ENCODE assay signal across 28 cellular contexts in the genomic region with DNA sequence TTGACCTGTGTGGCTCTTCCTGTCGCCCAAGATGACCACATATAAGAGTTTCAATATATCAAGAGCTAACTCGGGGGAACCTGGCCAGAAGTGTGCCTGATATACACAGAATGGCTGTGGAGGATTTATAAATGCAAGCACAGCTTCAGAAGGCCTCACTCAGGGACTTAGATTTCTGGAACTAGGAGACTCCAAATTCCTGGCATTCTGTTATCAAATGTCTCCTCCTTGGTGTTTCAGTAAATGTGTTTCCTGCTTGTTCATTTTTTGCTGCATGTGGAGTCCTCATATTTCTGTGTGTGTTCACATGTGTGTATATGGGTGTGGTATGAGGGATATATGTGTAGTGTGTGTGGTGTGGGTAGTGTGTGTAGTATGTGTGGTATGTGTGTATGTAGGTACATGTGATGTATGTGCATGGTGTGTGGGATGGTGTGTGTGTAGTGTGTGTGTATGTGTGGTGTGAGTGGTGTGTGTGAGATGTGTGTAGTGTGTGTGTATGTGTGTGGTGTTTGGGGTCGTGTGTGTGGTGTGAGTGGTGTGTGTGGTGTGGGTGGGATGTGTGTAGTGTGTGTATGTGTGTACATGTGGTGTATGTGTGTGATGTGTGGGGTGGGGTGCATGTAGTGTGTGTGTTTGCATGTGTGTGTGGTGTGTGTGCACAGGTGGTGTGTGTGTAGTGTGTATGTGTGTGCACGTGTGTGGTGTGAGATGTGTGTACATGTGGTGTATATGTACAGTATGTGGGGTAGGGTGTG. TPM values are rescaled to one million over a fixed set of nuclear protein-coding genes. Genes with fewer than 3 reads are reported as not detected.
DNase-seq lines count a peak whose midpoint lies in the region; ATAC-seq, FAIRE-seq and TF ChIP-seq lines count a peak whose summit lies in the region.
"Had no signal": no experiment of that assay in that cellular context is flagged by ENCODE, and none has a peak within 500 bp of the region (broad histone marks: within the 10 kb centered on the region; RNA-seq: fewer than 3 reads in every experiment).

No MANE protein-coding gene starts in this region.

- no peaks in the 10 kb centered on the region for H3K36me3 Mint-ChIP-seq in neural progenitor cell
- H3K36me3 Mint-ChIP-seq in activated CD4-positive, alpha-beta T cell treated with anti-CD3 and anti-CD28 coated beads, Interleukin-2, amount 10 ng/mL, durations not matched to agents 7 days and 5 days (ENCODE audit: low read depth): no peaks in the 10 kb centered on the region
- peaks cover 12% of the 10 kb centered on the region for H3K36me3 Mint-ChIP-seq in T-helper 17 cell (ENCODE audit: low read depth)
- H3K36me3 Mint-ChIP-seq: activated naive CD4-positive, alpha-beta T cell treated with anti-CD3 and anti-CD28 coated beads, Interleukin-2, amount 50 U/mL, for 72 hours; stimulated activated effector memory CD8-positive, alpha-beta T cell treated with anti-CD3 and anti-CD28 coated beads, Interleukin-12 subunit alpha, Interleukin-12 subunit beta, amount 100 ng/mL, for 72 hours had no signal

- H3K4me2 ChIP-seq in K562 (ENCODE audit: insufficient read depth, low read length) (no peak overlapping the region), neural progenitor cell (no peak overlapping the region)

- POLR2A ChIA-PET in HEK293 (lab: Yijun Ruan, JAX) (no interaction called here), K562 (lab: Yijun Ruan, JAX) (no interaction called here)
- POLR2A ChIA-PET in activated CD4-positive, alpha-beta T cell treated with anti-CD3 and anti-CD28 coated beads, Interleukin-2, amount 10 ng/mL, durations not matched to agents 7 days and 5 days (lab: Charles Lee): no interaction called here

- H3K4me1 Mint-ChIP-seq in neural progenitor cell (no peaks in the 10 kb centered on the region), T-helper 17 cell (peaks cover 18% of the 10 kb centered on the region)
- peaks cover 10% of the 10 kb centered on the region for H3K4me1 Mint-ChIP-seq in activated CD4-positive, alpha-beta T cell treated with anti-CD3 and anti-CD28 coated beads, Interleukin-2, amount 10 ng/mL, durations not matched to agents 7 days and 5 days

- no peak overlapping the region for H3K9ac ChIP-seq in K562 (ENCODE audit: insufficient read depth in 1 of 2, low read depth in 2 of 2, low read length in 2 of 2)
- H3K9ac ChIP-seq in neural progenitor cell: no peak overlapping the region
- H3K9ac ChIP-seq: GM23248 had no signal

- H3K79me2 ChIP-seq in K562 (ENCODE audit: control insufficient read depth, insufficient read depth, low read length) (no peaks in the 10 kb centered on the region), neural progenitor cell (ENCODE audit: low read depth) (no peaks in the 10 kb centered on the region)

- TF ChIP-seq POLR2A in K562 (conservative IDR thresholded peaks at IDR 0.05): no peak

- TF ChIP-seq EP300 in K562 (IDR thresholded peaks at IDR 0.05; ENCODE audit: low read length): no peak

- peak; percentile 67 for FAIRE-seq in K562 (lab: Jason Lieb, UNC)
- FAIRE-seq: TTC549 had no signal

- H4K20me1 ChIP-seq in K562 (replicated peaks; ENCODE audit: control insufficient read depth, insufficient read depth, low read length) (peaks cover 4% of the 10 kb centered on the region), neural progenitor cell (ENCODE audit: low read depth) (no peaks in the 10 kb centered on the region)

- H3F3A ChIP-seq in neural progenitor cell (ENCODE audit: low read depth): no peaks in the 10 kb centered on the region

- CTCF ChIA-PET in HEK293 (lab: Yijun Ruan, JAX) (interaction anchor here (0.6 to 2.9 kb wide), 2 partner anchors 9 to 273 kb away, joined by 3 to 22 read pairs; no protein-coding TSS in a partner anchor), K562 (lab: Yijun Ruan, JAX; ENCODE audit: low intra/inter-chr PET ratio) (no interaction called here)
- CTCF ChIA-PET in activated CD4-positive, alpha-beta T cell treated with anti-CD3 and anti-CD28 coated beads, Interleukin-2, amount 10 ng/mL, durations not matched to agents 7 days and 5 days (lab: Charles Lee): interaction anchor here (1.1 kb wide), 1 partner anchor 26 kb away, joined by 3 read pairs; no protein-coding TSS in a partner anchor

- 1% methylated on average over 4 of the region's 4 CpGs for WGBS in K562 (ENCODE audit: insufficient coverage, low coverage, missing lambda C conversion rate)

- no peak overlapping the region for H3K27ac ChIP-seq in HEK293 (ENCODE audit: extremely low read depth, low read depth, low read length)
- no peak overlapping the region; the same call in 2 of the 3 replicates for H3K27ac ChIP-seq in K562 (ENCODE audit: extremely low read depth, low read depth, low read length)
- H3K27ac ChIP-seq in neural progenitor cell: no peak overlapping the region
- H3K27ac ChIP-seq: SJCRH30 had no signal

- peaks cover 8% of the 10 kb centered on the region for H3K27me3 Mint-ChIP-seq in neural progenitor cell (ENCODE audit: insufficient read depth, low read depth)
- H3K27me3 Mint-ChIP-seq in activated CD4-positive, alpha-beta T cell treated with anti-CD3 and anti-CD28 coated beads, Interleukin-2, amount 10 ng/mL, durations not matched to agents 7 days and 5 days: peaks cover 15% of the 10 kb centered on the region
- H3K27me3 Mint-ChIP-seq in T-helper 17 cell: peaks cover 73% of the 10 kb centered on the region

- no peak for TF ChIP-seq RAD21 in K562 (CRISPR knock-in tag; conservative IDR thresholded peaks at IDR 0.05 in 1 of 2, IDR thresholded peaks at IDR 0.05 in 1 of 2)

- BruUV-seq in K562 (replicated peaks; lab: Mats Ljungman, UMichigan): no TSS peak

- H3K4me3 Mint-ChIP-seq in neural progenitor cell (no peak overlapping the region), T-helper 17 cell (no peak overlapping the region)
- H3K4me3 Mint-ChIP-seq in activated CD4-positive, alpha-beta T cell treated with anti-CD3 and anti-CD28 coated beads, Interleukin-2, amount 10 ng/mL, durations not matched to agents 7 days and 5 days: no peak overlapping the region
- H3K4me3 Mint-ChIP-seq: activated CD8-positive, alpha-beta T cell treated with anti-CD3 and anti-CD28 coated beads for 36 hours; stimulated activated effector memory CD8-positive, alpha-beta T cell treated with anti-CD3 and anti-CD28 coated beads, Interleukin-12 subunit alpha, Interleukin-12 subunit beta, amount 100 ng/mL, for 72 hours had no signal

- DNase-seq in AG10803 (ENCODE audit: low read depth) (peak; percentile 21), K562 (ENCODE audit: extremely low read depth in 1 of 4, low spot score in 3 of 4) (no peak), neural progenitor cell (ENCODE audit: low spot score) (no peak), T-helper 17 cell (no peak)
- no peak for DNase-seq in activated T-cell treated with anti-CD3 and anti-CD28 coated beads, Interleukin-2, amount 50 U/mL, for 48 hours
- no peak for DNase-seq in activated CD4-positive, alpha-beta T cell treated with anti-CD3 and anti-CD28 coated beads, Interleukin-2, amount 10 ng/mL, durations not matched to agents 7 days and 5 days
- DNase-seq: activated CD4-positive, alpha-beta T cell treated with anti-CD3 and anti-CD28 coated beads for 1 hour; activated CD8-positive, alpha-beta T cell treated with anti-CD3 and anti-CD28 coated beads for 36 hours; DMS79; GF-D8; GM23248; mesenchymal stem cell; NCI-H1092; NCI-H187; NCI-H2171 treated with DMSO at 0.1 percent for 48 hours; NCI-H526; SJCRH30; stimulated activated CD4-positive, alpha-beta T cell treated with anti-CD3 and anti-CD28 coated beads, Interleukin-12 subunit alpha, Interleukin-12 subunit beta, amount 100 ng/mL, for 4 hours; stimulated activated CD4-positive, alpha-beta T cell treated with anti-CD3 and anti-CD28 coated beads, Interleukin-4, amount 100 ng/mL, for 24 hours; upper lobe of left lung had no signal

- H3K9me3 ChIP-seq in HEK293 (ENCODE audit: control insufficient read depth, insufficient read depth, low read depth, low read length): no peaks in the 10 kb centered on the region
- H3K9me3 ChIP-seq in K562 (replicated peaks; ENCODE audit: control insufficient read depth, insufficient read depth, low read depth, low read length): no peaks in the 10 kb centered on the region
- H3K9me3 ChIP-seq in neural progenitor cell (ENCODE audit: low read depth): no peaks in the 10 kb centered on the region
- H3K9me3 ChIP-seq in T-helper 17 cell (ENCODE audit: control insufficient read depth, low read length, poor library complexity, severe bottlenecking): no peaks in the 10 kb centered on the region
- H3K9me3 ChIP-seq: left lung, SJCRH30, upper lobe of left lung had no signal

- H3K27me3 ChIP-seq in K562 (ENCODE audit: control insufficient read depth in 2 of 2, insufficient read depth in 2 of 2, low read length in 2 of 2) (peaks cover 0 to 41% of the 10 kb centered on the region in 2 experiments; a peak in 4 of 5 replicates), neural progenitor cell (peaks cover 6% of the 10 kb centered on the region)
- H3K27me3 ChIP-seq: upper lobe of left lung had no signal

- no peak overlapping the region for H2AFZ ChIP-seq in K562 (ENCODE audit: low read depth, low read length)
- H2AFZ ChIP-seq in neural progenitor cell (replicated peaks): no peak overlapping the region
- H2AFZ ChIP-seq: GM23248 had no signal

- in situ Hi-C loops in K562 (cut with MboI): no loop called here

- H3K36me3 ChIP-seq in HEK293 (ENCODE audit: control insufficient read depth in 2 of 2, insufficient read depth in 1 of 2, low read length in 2 of 2): no peaks in the 10 kb centered on the region
- H3K36me3 ChIP-seq in K562 (ENCODE audit: control insufficient read depth, insufficient read depth, low read length): no peaks in the 10 kb centered on the region
- no peaks in the 10 kb centered on the region for H3K36me3 ChIP-seq in neural progenitor cell
- H3K36me3 ChIP-seq: left lung, SJCRH30, upper lobe of left lung had no signal

- H3K4me1 ChIP-seq in HEK293 (ENCODE audit: control insufficient read depth, insufficient read depth, low read length): no peaks in the 10 kb centered on the region
- no peaks in the 10 kb centered on the region for H3K4me1 ChIP-seq in K562 (replicated peaks in 1 of 2; ENCODE audit: control insufficient read depth in 2 of 2, insufficient read depth in 2 of 2, low read length in 2 of 2)
- no peaks in the 10 kb centered on the region for H3K4me1 ChIP-seq in neural progenitor cell

- TF ChIP-seq CTCF in AG10803 (conservative IDR thresholded peaks at IDR 0.05; ENCODE audit: low read length) (no peak), HEK293 (tag by site-specific recombination; IDR thresholded peaks at IDR 0.05) (no peak), K562 (IDR thresholded peaks at IDR 0.05 in 2 of 3, conservative IDR thresholded peaks at IDR 0.05 in 1 of 3; ENCODE audit: insufficient read depth in 2 of 3, low read depth in 1 of 3, low read length in 3 of 3) (no peak), neural progenitor cell (IDR thresholded peaks at IDR 0.05) (no peak)

- no peaks in the 10 kb centered on the region for H3K9me3 Mint-ChIP-seq in neural progenitor cell
- H3K9me3 Mint-ChIP-seq in activated CD4-positive, alpha-beta T cell treated with anti-CD3 and anti-CD28 coated beads, Interleukin-2, amount 10 ng/mL, durations not matched to agents 7 days and 5 days: no peaks in the 10 kb centered on the region
- H3K9me3 Mint-ChIP-seq: activated CD8-positive, alpha-beta T cell treated with anti-CD3 and anti-CD28 coated beads for 36 hours; activated naive CD4-positive, alpha-beta T cell treated with anti-CD3 and anti-CD28 coated beads, Interleukin-2, amount 50 U/mL, for 72 hours; stimulated activated effector memory CD8-positive, alpha-beta T cell treated with anti-CD3 and anti-CD28 coated beads, Interleukin-12 subunit alpha, Interleukin-12 subunit beta, amount 100 ng/mL, for 72 hours had no signal

- H3K4me3 ChIP-seq in AG10803 (ENCODE audit: low read length): no peak overlapping the region
- no peak overlapping the region for H3K4me3 ChIP-seq in HEK293 (ENCODE audit: low read depth, low read length)
- no peak overlapping the region for H3K4me3 ChIP-seq in K562
- H3K4me3 ChIP-seq in neural progenitor cell: no peak overlapping the region
- H3K4me3 ChIP-seq: dorsolateral prefrontal cortex, GM23248, left lung, SJCRH30, upper lobe of left lung had no signal

- H3K27ac Mint-ChIP-seq in neural progenitor cell: peak overlapping the region; percentile 2
- no peak overlapping the region for H3K27ac Mint-ChIP-seq in activated CD4-positive, alpha-beta T cell treated with anti-CD3 and anti-CD28 coated beads, Interleukin-2, amount 10 ng/mL, durations not matched to agents 7 days and 5 days
- no peak overlapping the region for H3K27ac Mint-ChIP-seq in T-helper 17 cell
- H3K27ac Mint-ChIP-seq: activated CD8-positive, alpha-beta T cell treated with anti-CD3 and anti-CD28 coated beads for 36 hours; activated naive CD4-positive, alpha-beta T cell treated with anti-CD3 and anti-CD28 coated beads, Interleukin-2, amount 50 U/mL, for 72 hours; stimulated activated effector memory CD8-positive, alpha-beta T cell treated with anti-CD3 and anti-CD28 coated beads, Interleukin-12 subunit alpha, Interleukin-12 subunit beta, amount 100 ng/mL, for 72 hours had no signal

- H3K9me1 ChIP-seq in K562 (ENCODE audit: control insufficient read depth, insufficient read depth, low read length): no peaks in the 10 kb centered on the region

- intact Hi-C loops in K562 (cut with micrococcal nuclease): no loop called here

- no peak for ATAC-seq in K562
- no peak for ATAC-seq in T-helper 17 cell

RNA-seq across cellular contexts. Expression of a gene that starts 1.0 kb away (rescaled TPM):
- total RNA-seq in K562 (2011; cell fraction: chromatin; rRNA removed; ENCODE audit: low replicate concordance): not detected in 2 replicates
- not detected in 2 replicates for total RNA-seq in K562 (2011; cell fraction: nucleolus; rRNA removed)
- not detected in 2 replicates for total RNA-seq in K562 (2011; cell fraction: nucleoplasm; rRNA removed)
- total RNA-seq in K562 (2014; rRNA removed) (not detected in 2 replicates), K562 (2014; rRNA removed; fragmentation: Illumina TruSeq; extraction: Trizol) (not detected in 2 replicates), K562 (2015; rRNA removed; fragmentation: Illumina TruSeq; extraction: Trizol) (not detected in 2 replicates), K562 (2021) (not detected in 2 replicates), neural progenitor cell (ENCODE audit: low replicate concordance) (not detected in 2 replicates), T-helper 17 cell (not detected)
- polyA plus RNA-seq in K562 (2011; rRNA removed) (not detected in 2 replicates), K562 (2014; fragmentation: Illumina TruSeq; extraction: Trizol) (not detected in 2 replicates), K562 (2014; fragmentation: Nextera tagmentation; extraction: Ambion mirVana) (not detected), K562 (2014; rRNA removed) (not detected in 2 replicates)
- polyA plus RNA-seq in K562 (2011; cell fraction: cytosol; rRNA removed): not detected in 2 replicates
- not detected in 2 replicates for polyA plus RNA-seq in K562 (2011; cell fraction: nucleus; rRNA removed)
- not detected in 2 replicates for polyA plus RNA-seq in K562 (2012)
- polyA minus RNA-seq in K562 (2011; rRNA and poly(A)+ RNA removed): not detected in 2 replicates
- not detected in 2 replicates for polyA minus RNA-seq in K562 (2011; cell fraction: cytosol; rRNA and poly(A)+ RNA removed)
- not detected in 2 replicates for polyA minus RNA-seq in K562 (2011; cell fraction: nucleus; rRNA and poly(A)+ RNA removed)
- not detected for total RNA-seq in activated CD4-positive, alpha-beta T cell treated with anti-CD3 and anti-CD28 coated beads, Interleukin-2, amount 10 ng/mL, durations not matched to agents 7 days and 5 days
- total RNA-seq: activated CD8-positive, alpha-beta T cell treated with anti-CD3 and anti-CD28 coated beads for 36 hours; activated naive CD4-positive, alpha-beta T cell treated with anti-CD3 and anti-CD28 coated beads, Interleukin-2, amount 50 U/mL, for 72 hours; dorsolateral prefrontal cortex; GM23248; osteocyte; SJCRH30; subcutaneous adipose tissue had no signal
- polyA plus RNA-seq: GM23248 had no signal

RNA-seq across cellular contexts. Expression of a gene that starts 22.4 kb away (rescaled TPM):
- total RNA-seq in K562 (2011; cell fraction: chromatin; rRNA removed; ENCODE audit: low replicate concordance): 0.39 TPM in 1 of 2 replicates, not detected in the other
- total RNA-seq in K562 (2011; cell fraction: nucleolus; rRNA removed): 0.33 TPM in 1 of 2 replicates, not detected in the other
- total RNA-seq in K562 (2011; cell fraction: nucleoplasm; rRNA removed): not detected in 2 replicates
- total RNA-seq in K562 (2014; rRNA removed) (not detected in 2 replicates), K562 (2014; rRNA removed; fragmentation: Illumina TruSeq; extraction: Trizol) (not detected in 2 replicates), K562 (2015; rRNA removed; fragmentation: Illumina TruSeq; extraction: Trizol) (0.23 TPM in 1 of 2 replicates, not detected in the other), K562 (2021) (not detected in 2 replicates), neural progenitor cell (ENCODE audit: low replicate concordance) (not detected in 2 replicates), T-helper 17 cell (1 to 10 TPM in 1 of 2 donors, under 1 TPM in 1; 0.37 to 1.2 TPM)
- polyA plus RNA-seq in K562 (2011; rRNA removed) (0.04 TPM in 1 of 2 replicates, not detected in the other), K562 (2014; fragmentation: Illumina TruSeq; extraction: Trizol) (0.07 TPM in 1 of 2 replicates, not detected in the other), K562 (2014; fragmentation: Nextera tagmentation; extraction: Ambion mirVana) (not detected), K562 (2014; rRNA removed) (0.16 TPM in 1 of 2 replicates, not detected in the other)
- 0.03 TPM in 1 of 2 replicates, not detected in the other for polyA plus RNA-seq in K562 (2011; cell fraction: cytosol; rRNA removed)
- polyA plus RNA-seq in K562 (2011; cell fraction: nucleus; rRNA removed): not detected in 2 replicates
- 0.09 and 0.24 TPM in 2 replicates for polyA plus RNA-seq in K562 (2012)
- polyA minus RNA-seq in K562 (2011; rRNA and poly(A)+ RNA removed): not detected in 2 replicates
- polyA minus RNA-seq in K562 (2011; cell fraction: cytosol; rRNA and poly(A)+ RNA removed): not detected in 2 replicates
- 0.13 TPM in 1 of 2 replicates, not detected in the other for polyA minus RNA-seq in K562 (2011; cell fraction: nucleus; rRNA and poly(A)+ RNA removed)
- total RNA-seq in activated CD4-positive, alpha-beta T cell treated with anti-CD3 and anti-CD28 coated beads, Interleukin-2, amount 10 ng/mL, durations not matched to agents 7 days and 5 days: under 1 TPM; 0.52 to 0.57 TPM
- total RNA-seq: activated CD8-positive, alpha-beta T cell treated with anti-CD3 and anti-CD28 coated beads for 36 hours; osteocyte; SJCRH30 had no signal

RNA-seq across cellular contexts. Expression of a gene that starts 23.8 kb away (rescaled TPM):
- total RNA-seq in K562 (2011; cell fraction: chromatin; rRNA removed; ENCODE audit: low replicate concordance): not detected in 2 replicates
- not detected in 2 replicates for total RNA-seq in K562 (2011; cell fraction: nucleolus; rRNA removed)
- total RNA-seq in K562 (2011; cell fraction: nucleoplasm; rRNA removed): not detected in 2 replicates
- not detected in 2 replicates for total RNA-seq in K562 (2014; rRNA removed)
- total RNA-seq in K562 (2014; rRNA removed; fragmentation: Illumina TruSeq; extraction: Trizol): not detected in 2 replicates
- total RNA-seq in K562 (2015; rRNA removed; fragmentation: Illumina TruSeq; extraction: Trizol): not detected in 2 replicates
- not detected in 2 replicates for total RNA-seq in K562 (2021)
- not detected in 2 replicates for polyA plus RNA-seq in K562 (2011; rRNA removed)
- not detected in 2 replicates for polyA plus RNA-seq in K562 (2011; cell fraction: cytosol; rRNA removed)
- polyA plus RNA-seq in K562 (2011; cell fraction: nucleus; rRNA removed): not detected in 2 replicates
- not detected in 2 replicates for polyA plus RNA-seq in K562 (2012)
- not detected in 2 replicates for polyA plus RNA-seq in K562 (2014; fragmentation: Illumina TruSeq; extraction: Trizol)
- not detected for polyA plus RNA-seq in K562 (2014; fragmentation: Nextera tagmentation; extraction: Ambion mirVana)
- polyA plus RNA-seq in K562 (2014; rRNA removed): not detected in 2 replicates
- polyA minus RNA-seq in K562 (2011; rRNA and poly(A)+ RNA removed): not detected in 2 replicates
- not detected in 2 replicates for polyA minus RNA-seq in K562 (2011; cell fraction: cytosol; rRNA and poly(A)+ RNA removed)
- polyA minus RNA-seq in K562 (2011; cell fraction: nucleus; rRNA and poly(A)+ RNA removed): not detected in 2 replicates
- total RNA-seq in neural progenitor cell (ENCODE audit: low replicate concordance): not detected in 2 replicates
- under 1 TPM in 1 of 2 experiments, not detected in 1; 0.15 TPM for total RNA-seq in activated CD4-positive, alpha-beta T cell treated with anti-CD3 and anti-CD28 coated beads, Interleukin-2, amount 10 ng/mL, durations not matched to agents 7 days and 5 days
- not detected for total RNA-seq in T-helper 17 cell
- total RNA-seq: activated CD8-positive, alpha-beta T cell treated with anti-CD3 and anti-CD28 coated beads for 36 hours; activated naive CD4-positive, alpha-beta T cell treated with anti-CD3 and anti-CD28 coated beads, Interleukin-2, amount 50 U/mL, for 72 hours; dorsolateral prefrontal cortex; GM23248; osteocyte; SJCRH30; subcutaneous adipose tissue; upper lobe of left lung had no signal
- polyA plus RNA-seq: GM23248 had no signal

RNA-seq across cellular contexts. Expression of a gene that starts 37.0 kb away (rescaled TPM):
- total RNA-seq in K562 (2011; cell fraction: chromatin; rRNA removed; ENCODE audit: low replicate concordance): not detected in 2 replicates
- total RNA-seq in K562 (2011; cell fraction: nucleolus; rRNA removed): not detected in 2 replicates
- total RNA-seq in K562 (2011; cell fraction: nucleoplasm; rRNA removed): not detected in 2 replicates
- total RNA-seq in K562 (2014; rRNA removed): not detected in 2 replicates
- total RNA-seq in K562 (2014; rRNA removed; fragmentation: Illumina TruSeq; extraction: Trizol): not detected in 2 replicates
- not detected in 2 replicates for total RNA-seq in K562 (2015; rRNA removed; fragmentation: Illumina TruSeq; extraction: Trizol)
- not detected in 2 replicates for total RNA-seq in K562 (2021)
- not detected in 2 replicates for polyA plus RNA-seq in K562 (2011; rRNA removed)
- polyA plus RNA-seq in K562 (2011; cell fraction: cytosol; rRNA removed): not detected in 2 replicates
- not detected in 2 replicates for polyA plus RNA-seq in K562 (2011; cell fraction: nucleus; rRNA removed)
- not detected in 2 replicates for polyA plus RNA-seq in K562 (2012)
- not detected in 2 replicates for polyA plus RNA-seq in K562 (2014; fragmentation: Illumina TruSeq; extraction: Trizol)
- polyA plus RNA-seq in K562 (2014; fragmentation: Nextera tagmentation; extraction: Ambion mirVana): not detected
- polyA plus RNA-seq in K562 (2014; rRNA removed): not detected in 2 replicates
- polyA minus RNA-seq in K562 (2011; rRNA and poly(A)+ RNA removed): not detected in 2 replicates
- polyA minus RNA-seq in K562 (2011; cell fraction: cytosol; rRNA and poly(A)+ RNA removed): not detected in 2 replicates
- polyA minus RNA-seq in K562 (2011; cell fraction: nucleus; rRNA and poly(A)+ RNA removed): not detected in 2 replicates
- total RNA-seq in neural progenitor cell (ENCODE audit: low replicate concordance): not detected in 2 replicates
- not detected for total RNA-seq in activated CD4-positive, alpha-beta T cell treated with anti-CD3 and anti-CD28 coated beads, Interleukin-2, amount 10 ng/mL, durations not matched to agents 7 days and 5 days
- total RNA-seq in T-helper 17 cell: 1 to 10 TPM in 1 of 2 donors, under 1 TPM in 1; 0.34 to 1.4 TPM
- total RNA-seq: activated CD8-positive, alpha-beta T cell treated with anti-CD3 and anti-CD28 coated beads for 36 hours; activated naive CD4-positive, alpha-beta T cell treated with anti-CD3 and anti-CD28 coated beads, Interleukin-2, amount 50 U/mL, for 72 hours; GM23248; osteocyte; SJCRH30 had no signal
- polyA plus RNA-seq: GM23248 had no signal

RNA-seq across cellular contexts. Expression of a gene that starts 55.2 kb away (rescaled TPM):
- not detected in 2 replicates for total RNA-seq in K562 (2011; cell fraction: chromatin; rRNA removed; ENCODE audit: low replicate concordance)
- not detected in 2 replicates for total RNA-seq in K562 (2011; cell fraction: nucleolus; rRNA removed)
- total RNA-seq in K562 (2011; cell fraction: nucleoplasm; rRNA removed): not detected in 2 replicates
- total RNA-seq in K562 (2014; rRNA removed): not detected in 2 replicates
- not detected in 2 replicates for total RNA-seq in K562 (2014; rRNA removed; fragmentation: Illumina TruSeq; extraction: Trizol)
- not detected in 2 replicates for total RNA-seq in K562 (2015; rRNA removed; fragmentation: Illumina TruSeq; extraction: Trizol)
- not detected in 2 replicates for total RNA-seq in K562 (2021)
- not detected in 2 replicates for polyA plus RNA-seq in K562 (2011; rRNA removed)
- polyA plus RNA-seq in K562 (2011; cell fraction: cytosol; rRNA removed): not detected in 2 replicates
- not detected in 2 replicates for polyA plus RNA-seq in K562 (2011; cell fraction: nucleus; rRNA removed)
- not detected in 2 replicates for polyA plus RNA-seq in K562 (2012)
- not detected in 2 replicates for polyA plus RNA-seq in K562 (2014; fragmentation: Illumina TruSeq; extraction: Trizol)
- polyA plus RNA-seq in K562 (2014; fragmentation: Nextera tagmentation; extraction: Ambion mirVana): not detected
- not detected in 2 replicates for polyA plus RNA-seq in K562 (2014; rRNA removed)
- polyA minus RNA-seq in K562 (2011; rRNA and poly(A)+ RNA removed): not detected in 2 replicates
- polyA minus RNA-seq in K562 (2011; cell fraction: cytosol; rRNA and poly(A)+ RNA removed): not detected in 2 replicates
- not detected in 2 replicates for polyA minus RNA-seq in K562 (2011; cell fraction: nucleus; rRNA and poly(A)+ RNA removed)
- not detected in 2 replicates for total RNA-seq in neural progenitor cell (ENCODE audit: low replicate concordance)
- not detected for total RNA-seq in activated CD4-positive, alpha-beta T cell treated with anti-CD3 and anti-CD28 coated beads, Interleukin-2, amount 10 ng/mL, durations not matched to agents 7 days and 5 days
- 1 to 10 TPM in 1 of 2 donors, under 1 TPM in 1; 0.81 to 5.7 TPM for total RNA-seq in T-helper 17 cell
- total RNA-seq: activated CD8-positive, alpha-beta T cell treated with anti-CD3 and anti-CD28 coated beads for 36 hours; activated naive CD4-positive, alpha-beta T cell treated with anti-CD3 and anti-CD28 coated beads, Interleukin-2, amount 50 U/mL, for 72 hours; GM23248; osteocyte had no signal
- polyA plus RNA-seq: GM23248 had no signal
